Comparison of ENCODE assay signal across 20 cellular contexts in the genomic region with DNA sequence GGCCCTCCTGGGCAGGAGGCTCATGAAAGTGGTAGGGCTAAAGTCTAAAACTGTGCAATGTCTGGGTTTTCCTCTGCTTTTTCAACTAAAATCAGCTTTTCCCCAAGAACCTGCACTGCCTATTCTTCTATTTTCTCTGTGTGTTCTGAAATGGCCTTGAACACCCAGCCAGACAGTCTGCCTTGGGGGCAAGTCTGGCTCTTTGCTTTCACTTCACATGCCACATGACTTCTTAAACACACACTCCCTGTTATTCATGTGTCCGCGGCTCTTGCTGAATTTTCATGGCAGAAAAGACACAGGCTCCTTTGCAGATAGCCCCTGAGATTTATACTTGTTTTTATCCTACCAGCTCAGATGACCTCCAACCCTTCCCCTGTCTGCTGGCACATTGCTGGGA. TPM values are rescaled to one million over a fixed set of nuclear protein-coding genes. Genes with fewer than 3 reads are reported as not detected.
DNase-seq lines count a peak whose midpoint lies in the region; ATAC-seq, FAIRE-seq and TF ChIP-seq lines count a peak whose summit lies in the region.
"Had no signal": no experiment of that assay in that cellular context is flagged by ENCODE, and none has a peak within 500 bp of the region (broad histone marks: within the 10 kb centered on the region; RNA-seq: fewer than 3 reads in every experiment).

No MANE protein-coding gene starts in this region.

- H3K4me3 Mint-ChIP-seq in activated T-cell treated with anti-CD3 and anti-CD28 coated beads, Interleukin-2, amount 50 U/mL, for 4 hours, result no peak overlapping the region
- H3K4me3 Mint-ChIP-seq: B cell; CD4-positive, CD25-positive, alpha-beta regulatory T cell; CD8-positive, alpha-beta memory T cell; HFFc6 had no signal

- no peaks in the 10 kb centered on the region for H3K36me3 ChIP-seq in body of pancreas (replicated peaks in 1 of 2; ENCODE audit: insufficient read depth in 1 of 2, low read depth in 2 of 2)
- no peaks in the 10 kb centered on the region for H3K36me3 ChIP-seq in right lobe of liver
- no peaks in the 10 kb centered on the region for H3K36me3 ChIP-seq in pancreas

- DNase-seq in COLO829 (ENCODE audit: low spot score) (peak; percentile 17), body of pancreas (peak; percentile 46 to 68 (median 58)), right lobe of liver (no peak), pancreas (peak in 4 of 6 donors; percentile 22 to 70 (median 46)), RKO (ENCODE audit: low spot score) (no peak), DMS53 treated with DMSO at 0.1 percent for 48 hours (lab: John Stamatoyannopoulos, UW; ENCODE audit: unreplicated experiment) (no peak)
- no peak for DNase-seq in activated T-cell treated with anti-CD3 and anti-CD28 coated beads, Interleukin-2, amount 50 U/mL, for 4 hours
- DNase-seq: Caco-2; CD4-positive, CD25-positive, alpha-beta regulatory T cell; CD8-positive, alpha-beta memory T cell; DMS79; GDM1; GOT3; H7; HFFc6 had no signal

- peak overlapping the region; percentile 30 to 56 (median 51) for H3K27ac ChIP-seq in body of pancreas
- no peak overlapping the region for H3K27ac ChIP-seq in right lobe of liver
- peak overlapping the region in 2 of 4 donors; percentile 72 to 79 for H3K27ac ChIP-seq in pancreas
- H3K27ac ChIP-seq: BLaER1 treated with 17β-estradiol and CSF1 and Interleukin-3, amounts not matched to agents 10 nM and 100 nM had no signal

- H3K27me3 ChIP-seq in body of pancreas (no peaks in the 10 kb centered on the region), right lobe of liver (no peaks in the 10 kb centered on the region), pancreas (no peaks in the 10 kb centered on the region)
- H3K27me3 ChIP-seq: BLaER1 treated with 17β-estradiol and CSF1 and Interleukin-3, amounts not matched to agents 10 nM and 100 nM had no signal

- peaks cover 4% of the 10 kb centered on the region for H3K27me3 Mint-ChIP-seq in activated T-cell treated with anti-CD3 and anti-CD28 coated beads, Interleukin-2, amount 50 U/mL, for 4 hours (ENCODE audit: low read depth)
- H3K27me3 Mint-ChIP-seq: B cell; CD4-positive, CD25-positive, alpha-beta regulatory T cell had no signal

- ATAC-seq in body of pancreas (peak; percentile 86), right lobe of liver (peak in 3 of 4 donors; percentile 16 to 45 (median 32)), pancreas (peak; percentile 90 to 97 (median 92))
- no peak for ATAC-seq in activated T-cell treated with anti-CD3 and anti-CD28 coated beads, Interleukin-2, amount 50 U/mL, for 4 hours
- ATAC-seq: HCT116 had no signal

- no peaks in the 10 kb centered on the region for H3K4me1 Mint-ChIP-seq in activated T-cell treated with anti-CD3 and anti-CD28 coated beads, Interleukin-2, amount 50 U/mL, for 4 hours (ENCODE audit: low read depth)
- H3K4me1 Mint-ChIP-seq: B cell; CD4-positive, CD25-positive, alpha-beta regulatory T cell; CD8-positive, alpha-beta memory T cell had no signal

- no peak for TF ChIP-seq POLR2A in body of pancreas (IDR thresholded peaks at IDR 0.05)
- TF ChIP-seq POLR2A in right lobe of liver (IDR thresholded peaks at IDR 0.05), result no peak

- WGBS in body of pancreas, 2 donors, result 27 to 38% methylated on average over 2 of the region's 2 CpGs
- WGBS in right lobe of liver (ENCODE audit: insufficient coverage, low coverage, low lambda C conversion rate, missing lambda C conversion rate), result 74% methylated on average over 2 of the region's 2 CpGs
- 36 to 42% methylated on average over 2 of the region's 2 CpGs for WGBS in pancreas, 2 donors

- H3K9me3 ChIP-seq in body of pancreas (no peaks in the 10 kb centered on the region), right lobe of liver (no peaks in the 10 kb centered on the region), pancreas (no peaks in the 10 kb centered on the region)

- peaks cover 12% of the 10 kb centered on the region for H3K4me1 ChIP-seq in body of pancreas
- peaks cover 0 to 11% (median 0%) of the 10 kb centered on the region in 4 donors for H3K4me1 ChIP-seq in right lobe of liver
- peaks cover 0 to 8% (median 7%) of the 10 kb centered on the region in 3 donors for H3K4me1 ChIP-seq in pancreas

- no peak for FAIRE-seq in pancreas (lab: Jason Lieb, UNC)
- FAIRE-seq: D721Med, GM12892 had no signal

- TF ChIP-seq CTCF in body of pancreas (IDR thresholded peaks at IDR 0.05) (no peak), right lobe of liver (IDR thresholded peaks at IDR 0.05) (no peak), pancreas (IDR thresholded peaks at IDR 0.05) (no peak)

- H3K36me3 Mint-ChIP-seq in activated T-cell treated with anti-CD3 and anti-CD28 coated beads, Interleukin-2, amount 50 U/mL, for 4 hours (ENCODE audit: insufficient read depth), result peaks cover 15% of the 10 kb centered on the region

- H3K4me3 ChIP-seq in body of pancreas (no peak overlapping the region), right lobe of liver (no peak overlapping the region), pancreas (no peak overlapping the region)
- H3K4me3 ChIP-seq: BLaER1 treated with 17β-estradiol and CSF1 and Interleukin-3, amounts not matched to agents 10 nM and 100 nM had no signal

- peaks cover 21% of the 10 kb centered on the region for H3K9me3 Mint-ChIP-seq in activated T-cell treated with anti-CD3 and anti-CD28 coated beads, Interleukin-2, amount 50 U/mL, for 4 hours

- intact Hi-C loops in body of pancreas (cut with DNase I) (no loop called here), right lobe of liver (cut with DNase I) (no loop called here), pancreas (cut with DNase I) (no loop called here)

RNA-seq across cellular contexts. Expression of a gene that starts 10.6 kb away (rescaled TPM):
- total RNA-seq in body of pancreas (10 to 100 TPM; 10.9 to 18.5 TPM), right lobe of liver (1 to 10 TPM; 2.2 to 4.8 (median 3.2) TPM), pancreas (10 to 100 TPM in 4 of 6 donors, 1 to 10 TPM in 2; 8.5 to 11.4 (median 10.3) TPM)
- polyA plus RNA-seq in pancreas, result 10 to 100 TPM; 10.0 to 15.4 TPM
- total RNA-seq in activated T-cell treated with anti-CD3 and anti-CD28 coated beads, Interleukin-2, amount 50 U/mL, for 4 hours, result 100 to 1,000 TPM in 1 of 3 donors, 10 to 100 TPM in 2; 89.1 to 109 (median 94.4) TPM

RNA-seq across cellular contexts. Expression of a gene that starts 53.7 kb away (rescaled TPM):
- total RNA-seq in body of pancreas, result 10 to 100 TPM; 42.5 to 43.6 TPM
- total RNA-seq in right lobe of liver, result 10 to 100 TPM in 4 of 6 experiments, 1 to 10 TPM in 2; 7.0 to 19.1 (median 11.1) TPM
- 10 to 100 TPM; 22.9 to 58.4 (median 29.3) TPM for total RNA-seq in pancreas
- polyA plus RNA-seq in pancreas, result 10 to 100 TPM in 1 of 2 donors, 1 to 10 TPM in 1; 6.2 to 21.6 TPM
- 10 to 100 TPM in 2 of 3 donors, 1 to 10 TPM in 1; 8.8 to 14.4 (median 14.3) TPM for total RNA-seq in activated T-cell treated with anti-CD3 and anti-CD28 coated beads, Interleukin-2, amount 50 U/mL, for 4 hours

Comparison
In these comparisons a context has a peak if more than half of its experiments do, and no peak if none do; other contexts are left out.
1. DNase-seq: peak in COLO829 (single experiment), body of pancreas (4 of 4) and pancreas (4 of 6); none in right lobe of liver (0 of 3), RKO (single experiment), DMS53 treated with DMSO at 0.1 percent for 48 hours (single experiment) and activated T-cell treated with anti-CD3 and anti-CD28 coated beads, Interleukin-2, amount 50 U/mL, for 4 hours (single experiment).
2. ATAC-seq: peak in body of pancreas (single experiment), right lobe of liver (3 of 4) and pancreas (4 of 4); none in activated T-cell treated with anti-CD3 and anti-CD28 coated beads, Interleukin-2, amount 50 U/mL, for 4 hours (0 of 2).
3. H3K27ac ChIP-seq: peak in body of pancreas (4 of 4); none in right lobe of liver (0 of 3).
4. RNA of a gene that starts 10.6 kb away (total RNA-seq): 89.1 to 109 TPM in activated T-cell treated with anti-CD3 and anti-CD28 coated beads, Interleukin-2, amount 50 U/mL, for 4 hours; 10.9 to 18.5 TPM in body of pancreas, 8.5 to 11.4 TPM in pancreas and 2.2 to 4.8 TPM in right lobe of liver; every median in the first group is over 4 times any median in the second.